4 cellular contexts compared by ENCODE assay signal in the genomic region with DNA sequence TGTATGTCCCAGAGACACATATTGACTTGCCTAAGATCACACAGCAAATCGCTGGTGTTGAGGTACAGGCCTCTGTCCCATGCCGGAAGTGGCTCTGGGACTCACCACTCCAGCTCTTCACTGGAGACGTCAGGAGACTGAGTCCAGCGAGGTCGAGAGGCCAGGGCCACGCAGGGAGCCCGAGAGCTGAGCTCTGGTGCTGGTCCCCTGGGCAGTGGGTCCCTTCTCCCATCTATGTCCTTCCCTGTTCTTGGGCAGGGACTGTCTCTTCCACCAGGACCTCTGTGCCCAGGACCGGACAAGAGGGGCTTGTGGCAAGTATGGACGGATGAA.
"Had no signal": no experiment of that assay in that cellular context is flagged by ENCODE, and none has a peak within 500 bp of the region (broad histone marks: within the 10 kb centered on the region; RNA-seq: fewer than 3 reads in every experiment).

No MANE protein-coding gene starts in this region.

- ATAC-seq: T-cell had no signal

- H3K4me3 ChIP-seq: dorsolateral prefrontal cortex had no signal

- H3K27me3 ChIP-seq: ascending aorta had no signal

- H3K27ac ChIP-seq: dorsolateral prefrontal cortex had no signal

- H3K36me3 ChIP-seq: ascending aorta had no signal

- H3K9me3 ChIP-seq: ascending aorta had no signal

- FAIRE-seq: bronchial epithelial cell had no signal

- H3K4me1 ChIP-seq: ascending aorta had no signal
